In genomic region chr6:54192993-54193392, GRCh38 we compare ENCODE assay signal across 25 cellular contexts.
DNase-seq lines count a peak whose midpoint lies in the region; ATAC-seq, FAIRE-seq and TF ChIP-seq lines count a peak whose summit lies in the region.
"Had no signal": no experiment of that assay in that cellular context is flagged by ENCODE, and none has a peak within 500 bp of the region (broad histone marks: within the 10 kb centered on the region; RNA-seq: fewer than 3 reads in every experiment).

No MANE protein-coding gene starts in this region.

- TF ChIP-seq CTCF in astrocyte (IDR thresholded peaks at IDR 0.05; ENCODE audit: insufficient read depth, low read depth, low read length) (no peak), keratinocyte (optimal IDR thresholded peaks at IDR 0.05 in 1 of 3, IDR thresholded peaks at IDR 0.05 in 1 of 3, conservative IDR thresholded peaks at IDR 0.05 in 1 of 3; ENCODE audit: extremely low read depth in 1 of 3, insufficient read depth in 2 of 3, low read length in 3 of 3) (no peak), psoas muscle (IDR thresholded peaks at IDR 0.05) (no peak), foreskin keratinocyte (conservative IDR thresholded peaks at IDR 0.05) (no peak)

- H4K20me1 ChIP-seq in astrocyte (ENCODE audit: insufficient read depth, low read length) (no peaks in the 10 kb centered on the region), keratinocyte (ENCODE audit: control insufficient read depth, extremely low read depth, insufficient read depth, low read length) (no peaks in the 10 kb centered on the region)

- H3K4me2 ChIP-seq in astrocyte (ENCODE audit: low read length) (no peak overlapping the region), keratinocyte (ENCODE audit: control insufficient read depth, extremely low read depth, insufficient read depth, low read depth, low read length) (no peak overlapping the region)

- H3K4me3 Mint-ChIP-seq in astrocyte (ENCODE audit: unreplicated experiment) = no peak overlapping the region
- H3K4me3 Mint-ChIP-seq in activated CD4-positive, alpha-beta T cell treated with anti-CD3 and anti-CD28 coated beads, Interleukin-2, amount 10 ng/mL, durations not matched to agents 7 days and 5 days = no peak overlapping the region
- H3K4me3 Mint-ChIP-seq: activated CD4-positive, alpha-beta memory T cell treated with anti-CD3 and anti-CD28 coated beads for 36 hours; activated naive CD8-positive, alpha-beta T cell treated with anti-CD3 and anti-CD28 coated beads, Interleukin-2, amount 50 U/mL, for 24 hours; CD4-positive, CD25-positive, alpha-beta regulatory T cell; dendritic cell treated with granulocyte-macrophage colony-stimulating factor and Interleukin-4, amounts not matched to agents 40 ng/mL and 50 ng/mL, for 4 days; naive B cell; stimulated activated memory B cell treated with anti-CD40 and anti-IgM and Interleukin-4, amounts not matched to agents 10 μg/mL and 1 μg/mL and 100 μg/mL, for 72 hours had no signal

- no peaks in the 10 kb centered on the region for H3K9me3 ChIP-seq in HUES48 (ENCODE audit: control insufficient read depth, insufficient read depth, low read length)
- H3K9me3 ChIP-seq in astrocyte (ENCODE audit: insufficient read depth, low read depth, low read length) = no peaks in the 10 kb centered on the region
- no peaks in the 10 kb centered on the region for H3K9me3 ChIP-seq in keratinocyte (ENCODE audit: control insufficient read depth, low read depth, low read length)
- no peaks in the 10 kb centered on the region for H3K9me3 ChIP-seq in psoas muscle
- H3K9me3 ChIP-seq: lower lobe of right lung, thoracic aorta had no signal

- H3K4me1 Mint-ChIP-seq in astrocyte (ENCODE audit: low read depth, unreplicated experiment) = peaks cover 29% of the 10 kb centered on the region
- H3K4me1 Mint-ChIP-seq in activated CD4-positive, alpha-beta T cell treated with anti-CD3 and anti-CD28 coated beads, Interleukin-2, amount 10 ng/mL, durations not matched to agents 7 days and 5 days = no peaks in the 10 kb centered on the region
- H3K4me1 Mint-ChIP-seq: activated naive CD8-positive, alpha-beta T cell treated with anti-CD3 and anti-CD28 coated beads, Interleukin-2, amount 50 U/mL, for 24 hours; CD4-positive, CD25-positive, alpha-beta regulatory T cell; naive B cell; stimulated activated memory B cell treated with anti-CD40 and anti-IgM and Interleukin-4, amounts not matched to agents 10 μg/mL and 1 μg/mL and 100 μg/mL, for 72 hours had no signal

- intact Hi-C loops in psoas muscle (cut with DNase I) = no loop called here

- H3K36me3 Mint-ChIP-seq in astrocyte (ENCODE audit: low read depth, unreplicated experiment) = no peaks in the 10 kb centered on the region
- no peaks in the 10 kb centered on the region for H3K36me3 Mint-ChIP-seq in activated CD4-positive, alpha-beta T cell treated with anti-CD3 and anti-CD28 coated beads, Interleukin-2, amount 10 ng/mL, durations not matched to agents 7 days and 5 days (ENCODE audit: low read depth)
- H3K36me3 Mint-ChIP-seq: activated CD4-positive, alpha-beta memory T cell treated with anti-CD3 and anti-CD28 coated beads for 36 hours; CD4-positive, CD25-positive, alpha-beta regulatory T cell; naive B cell; stimulated activated memory B cell treated with anti-CD40 and anti-IgM and Interleukin-4, amounts not matched to agents 10 μg/mL and 1 μg/mL and 100 μg/mL, for 72 hours had no signal

- ATAC-seq in psoas muscle (no peak), foreskin keratinocyte (no peak), GM18873 (IDR thresholded peaks at IDR 0.05; ENCODE audit: low FRiP score, unreplicated experiment) (no peak)
- ATAC-seq: activated naive CD8-positive, alpha-beta T cell treated with anti-CD3 and anti-CD28 coated beads, Interleukin-2, amount 50 U/mL, for 24 hours; lower lobe of right lung; stimulated activated memory B cell treated with anti-CD40 and anti-IgM and Interleukin-4, amounts not matched to agents 10 μg/mL and 1 μg/mL and 100 μg/mL, for 72 hours had no signal

- H3K79me2 ChIP-seq in astrocyte (ENCODE audit: insufficient read depth, low read length) = no peaks in the 10 kb centered on the region
- no peaks in the 10 kb centered on the region for H3K79me2 ChIP-seq in keratinocyte (ENCODE audit: control insufficient read depth, insufficient read depth, low read length)

- dilution Hi-C loops in keratinocyte (cut with MboI; ENCODE audit: extremely low pct_ligation_motif_present, low sequenced_read_pairs) = no loop called here

- DNase-seq in astrocyte (ENCODE audit: low read depth) (no peak), keratinocyte (ENCODE audit: low read depth, low spot score) (no peak), psoas muscle (no peak), foreskin keratinocyte (no peak)
- no peak for DNase-seq in activated CD4-positive, alpha-beta T cell treated with anti-CD3 and anti-CD28 coated beads, Interleukin-2, amount 10 ng/mL, durations not matched to agents 7 days and 5 days
- DNase-seq in activated CD4-positive, alpha-beta T cell treated with anti-CD3 and anti-CD28 coated beads for 48 hours = no peak
- DNase-seq: activated CD4-positive, alpha-beta memory T cell treated with anti-CD3 and anti-CD28 coated beads for 36 hours; activated effector memory CD4-positive, alpha-beta T cell treated with anti-CD3 and anti-CD28 coated beads, Interleukin-2, amount 50 U/mL, for 16 hours; activated naive CD8-positive, alpha-beta T cell treated with anti-CD3 and anti-CD28 coated beads, Interleukin-2, amount 50 U/mL, for 24 hours; CD4-positive, CD25-positive, alpha-beta regulatory T cell; foreskin fibroblast; HCEC 1CT; KBM-7; lower lobe of right lung; naive B cell; NCI-H2171 treated with DMSO at 0.1 percent for 48 hours; NCI-H524 treated with DMSO at 0.1 percent for 48 hours; small intestine had no signal

- H3K27me3 ChIP-seq in HUES48 (ENCODE audit: control insufficient read depth, insufficient read depth, low read length) = no peaks in the 10 kb centered on the region
- H3K27me3 ChIP-seq in astrocyte (ENCODE audit: insufficient read depth, low read length) = no peaks in the 10 kb centered on the region
- no peaks in the 10 kb centered on the region for H3K27me3 ChIP-seq in keratinocyte (ENCODE audit: control insufficient read depth, extremely low read depth, insufficient read depth, low read length)
- no peaks in the 10 kb centered on the region for H3K27me3 ChIP-seq in psoas muscle (ENCODE audit: insufficient read depth in 3 of 3, low read length in 2 of 3)
- H3K27me3 ChIP-seq in foreskin keratinocyte = no peaks in the 10 kb centered on the region

- H3K9ac ChIP-seq in HUES48 (ENCODE audit: low read depth, low read length) (no peak overlapping the region), astrocyte (ENCODE audit: low read length) (no peak overlapping the region), keratinocyte (ENCODE audit: control insufficient read depth, extremely low read depth, insufficient read depth, low read length) (no peak overlapping the region)

- H2AFZ ChIP-seq in astrocyte (ENCODE audit: low read depth, low read length) (no peak overlapping the region), keratinocyte (ENCODE audit: control insufficient read depth, low read length) (peak overlapping the region; percentile 27)

- no peak for FAIRE-seq in astrocyte (lab: Jason Lieb, UNC)
- no peak for FAIRE-seq in keratinocyte (lab: Jason Lieb, UNC)
- FAIRE-seq: bronchial epithelial cell had no signal

- H3K9me1 ChIP-seq in keratinocyte (ENCODE audit: control insufficient read depth, extremely low read depth, insufficient read depth, low read length) = no peaks in the 10 kb centered on the region

- CTCF ChIA-PET in activated CD4-positive, alpha-beta T cell treated with anti-CD3 and anti-CD28 coated beads, Interleukin-2, amount 10 ng/mL, durations not matched to agents 7 days and 5 days (lab: Charles Lee) = no interaction called here

- peak overlapping the region; percentile 87 for H3K27ac Mint-ChIP-seq in astrocyte (ENCODE audit: unreplicated experiment)
- no peak overlapping the region for H3K27ac Mint-ChIP-seq in activated CD4-positive, alpha-beta T cell treated with anti-CD3 and anti-CD28 coated beads, Interleukin-2, amount 10 ng/mL, durations not matched to agents 7 days and 5 days
- H3K27ac Mint-ChIP-seq: activated CD4-positive, alpha-beta memory T cell treated with anti-CD3 and anti-CD28 coated beads for 36 hours; activated naive CD8-positive, alpha-beta T cell treated with anti-CD3 and anti-CD28 coated beads, Interleukin-2, amount 50 U/mL, for 24 hours; CD4-positive, CD25-positive, alpha-beta regulatory T cell; dendritic cell treated with granulocyte-macrophage colony-stimulating factor and Interleukin-4, amounts not matched to agents 40 ng/mL and 50 ng/mL, for 4 days; naive B cell; stimulated activated memory B cell treated with anti-CD40 and anti-IgM and Interleukin-4, amounts not matched to agents 10 μg/mL and 1 μg/mL and 100 μg/mL, for 72 hours had no signal

- H3K36me3 ChIP-seq in HUES48 (ENCODE audit: control insufficient read depth, insufficient read depth, low read length) (no peaks in the 10 kb centered on the region), astrocyte (ENCODE audit: insufficient read depth, low read length) (no peaks in the 10 kb centered on the region), keratinocyte (ENCODE audit: control insufficient read depth in 2 of 2, extremely low read depth in 1 of 2, insufficient read depth in 2 of 2, low read length in 2 of 2) (no peaks in the 10 kb centered on the region), psoas muscle (ENCODE audit: insufficient read depth in 1 of 2, low read depth in 1 of 2) (peaks cover 0 to 52% of the 10 kb centered on the region in 2 donors)
- H3K36me3 ChIP-seq: lower lobe of right lung, thoracic aorta had no signal

- WGBS in psoas muscle, 3 donors = 36 to 57% (median 39%) methylated on average over 3 of the region's 3 CpGs

- H3K27ac ChIP-seq in HUES48 (ENCODE audit: low read depth, low read length) = peak overlapping the region; percentile 90
- no peak overlapping the region for H3K27ac ChIP-seq in astrocyte (ENCODE audit: low read depth, low read length)
- H3K27ac ChIP-seq in keratinocyte (ENCODE audit: control insufficient read depth, insufficient read depth, low read length) = no peak overlapping the region
- H3K27ac ChIP-seq in psoas muscle = peak overlapping the region; percentile 11
- no peak overlapping the region for H3K27ac ChIP-seq in foreskin keratinocyte
- H3K27ac ChIP-seq: lower lobe of right lung, RWPE1, thoracic aorta had no signal

- H3K4me1 ChIP-seq in HUES48 (ENCODE audit: control insufficient read depth, insufficient read depth, low read length) (peaks cover 19% of the 10 kb centered on the region), astrocyte (ENCODE audit: insufficient read depth, low read length) (peaks cover 7% of the 10 kb centered on the region), keratinocyte (ENCODE audit: control insufficient read depth, extremely low read depth, insufficient read depth, low read length) (peaks cover 3% of the 10 kb centered on the region), psoas muscle (no peaks in the 10 kb centered on the region), foreskin keratinocyte (no peaks in the 10 kb centered on the region)
- H3K4me1 ChIP-seq: lower lobe of right lung had no signal

- POLR2A ChIA-PET in activated CD4-positive, alpha-beta T cell treated with anti-CD3 and anti-CD28 coated beads, Interleukin-2, amount 10 ng/mL, durations not matched to agents 7 days and 5 days (lab: Charles Lee) = no interaction called here

- H3K4me3 ChIP-seq in HUES48 (ENCODE audit: low read depth, low read length) (no peak overlapping the region), astrocyte (ENCODE audit: insufficient read depth, low read depth, low read length) (no peak overlapping the region), keratinocyte (ENCODE audit: control insufficient read depth in 2 of 3, extremely low read depth in 1 of 3, insufficient read depth in 2 of 3, low read depth in 1 of 3, low read length in 3 of 3) (no peak overlapping the region), psoas muscle (no peak overlapping the region)
- H3K4me3 ChIP-seq: lower lobe of right lung, thoracic aorta had no signal

- H3K27me3 Mint-ChIP-seq in astrocyte (ENCODE audit: low read depth, unreplicated experiment) = no peaks in the 10 kb centered on the region
- no peaks in the 10 kb centered on the region for H3K27me3 Mint-ChIP-seq in activated CD4-positive, alpha-beta T cell treated with anti-CD3 and anti-CD28 coated beads, Interleukin-2, amount 10 ng/mL, durations not matched to agents 7 days and 5 days
- H3K27me3 Mint-ChIP-seq: activated CD4-positive, alpha-beta memory T cell treated with anti-CD3 and anti-CD28 coated beads for 36 hours; activated naive CD8-positive, alpha-beta T cell treated with anti-CD3 and anti-CD28 coated beads, Interleukin-2, amount 50 U/mL, for 24 hours; CD4-positive, CD25-positive, alpha-beta regulatory T cell; dendritic cell treated with granulocyte-macrophage colony-stimulating factor and Interleukin-4, amounts not matched to agents 40 ng/mL and 50 ng/mL, for 4 days; naive B cell; stimulated activated memory B cell treated with anti-CD40 and anti-IgM and Interleukin-4, amounts not matched to agents 10 μg/mL and 1 μg/mL and 100 μg/mL, for 72 hours had no signal

- no peaks in the 10 kb centered on the region for H3K9me3 Mint-ChIP-seq in astrocyte (ENCODE audit: unreplicated experiment)
- no peaks in the 10 kb centered on the region for H3K9me3 Mint-ChIP-seq in activated CD4-positive, alpha-beta T cell treated with anti-CD3 and anti-CD28 coated beads, Interleukin-2, amount 10 ng/mL, durations not matched to agents 7 days and 5 days
- H3K9me3 Mint-ChIP-seq: activated CD4-positive, alpha-beta memory T cell treated with anti-CD3 and anti-CD28 coated beads for 36 hours had no signal

Comparison
In these comparisons a context has a peak if more than half of its experiments do, and no peak if none do; other contexts are left out.
1. H3K27ac ChIP-seq: peak in HUES48 (single experiment) and psoas muscle (single experiment); none in astrocyte (single experiment), keratinocyte (single experiment) and foreskin keratinocyte (single experiment).